8 cellular contexts compared by ENCODE assay signal in genomic region chr1:151443846-151444790, GRCh38. TPM values are rescaled to one million over a fixed set of nuclear protein-coding genes. Genes with fewer than 3 reads are reported as not detected.
DNase-seq lines count a peak whose midpoint lies in the region; ATAC-seq, FAIRE-seq and TF ChIP-seq lines count a peak whose summit lies in the region.

No MANE protein-coding gene starts in this region.

- TF ChIP-seq CTCF in A549 (IDR thresholded peaks at IDR 0.05) (peak; percentile 84), Peyer's patch (IDR thresholded peaks at IDR 0.05) (peak; percentile 45 to 91 (median 78)), fibroblast of lung (conservative IDR thresholded peaks at IDR 0.05 in 1 of 2, IDR thresholded peaks at IDR 0.05 in 1 of 2; ENCODE audit: low read depth in 1 of 2, low read length in 2 of 2) (peak; percentile 68 to 85), type B pancreatic cell (conservative IDR thresholded peaks at IDR 0.05) (peak; percentile 79)

- CTCF ChIA-PET in A549 (lab: Yijun Ruan, JAX): interaction anchor here (0.5 to 1.9 kb wide), 30 partner anchors 9 to 392 kb away, joined by 3 to 20 read pairs (median 3); partner anchors contain the start of genes CGN and TUFT1

- H3K27ac ChIP-seq in A549 (no peak overlapping the region), Peyer's patch (no peak overlapping the region), fibroblast of lung (ENCODE audit: insufficient read depth, low read length) (no peak overlapping the region), neuronal stem cell (replicated peaks; ENCODE audit: low read length) (no peak overlapping the region)

- 28% methylated on average over 4 of the region's 4 CpGs for WGBS in A549 (ENCODE audit: missing lambda C conversion rate)
- WGBS in neuronal stem cell (ENCODE audit: extremely low coverage in 2 of 2, insufficient read length in 2 of 2, insufficient replicate concordance in 1 of 2), 2 donors: no CpG with 5 or more reads among the region's 4 CpGs

- H3K4me2 ChIP-seq in A549 (peak overlapping the region; percentile 14; the same call in 1 of the 3 replicates), fibroblast of lung (ENCODE audit: extremely low read depth, insufficient read depth, low read length) (no peak overlapping the region), neuronal stem cell (ENCODE audit: insufficient read depth, low read length, poor library complexity, severe bottlenecking) (no peak overlapping the region)

- H4K20me1 ChIP-seq in fibroblast of lung (ENCODE audit: control insufficient read depth, extremely low read depth, insufficient read depth, low read length): no peaks in the 10 kb centered on the region

- no peak overlapping the region for H3K23ac ChIP-seq in neuronal stem cell (ENCODE audit: low read depth, low read length, poor library complexity)

- no peak overlapping the region for H2BK120ac ChIP-seq in neuronal stem cell (ENCODE audit: low read depth, low read length)

- no peak overlapping the region for H2BK5ac ChIP-seq in neuronal stem cell (ENCODE audit: low read length)

- H3K9me3 Mint-ChIP-seq in activated T-cell treated with anti-CD3 and anti-CD28 coated beads, Interleukin-2, amount 50 U/mL, for 4 hours: no peaks in the 10 kb centered on the region
- no peaks in the 10 kb centered on the region for H3K9me3 Mint-ChIP-seq in type B pancreatic cell

- DNase-seq in A549 (ENCODE audit: low read depth in 1 of 2, low spot score in 1 of 2): peak; percentile 82 to 96
- peak; percentile 78 to 82 for DNase-seq in Kasumi-1 (lab: John Stamatoyannopoulos, UW)
- peak in 2 of 3 donors; percentile 40 to 88 for DNase-seq in Peyer's patch
- peak; percentile 61 for DNase-seq in activated T-cell treated with anti-CD3 and anti-CD28 coated beads, Interleukin-2, amount 50 U/mL, for 4 hours
- DNase-seq in fibroblast of lung (ENCODE audit: low read depth in 2 of 2): peak; percentile 70 to 88
- peak; percentile 26 for DNase-seq in neuronal stem cell (ENCODE audit: low spot score)
- DNase-seq in type B pancreatic cell (ENCODE audit: extremely low spot score, unreplicated experiment): no peak

- peak; percentile 98 to 99 for ATAC-seq in A549
- peak; percentile 60 for ATAC-seq in GM18505 (IDR thresholded peaks at IDR 0.05; ENCODE audit: unreplicated experiment)
- ATAC-seq in activated T-cell treated with anti-CD3 and anti-CD28 coated beads, Interleukin-2, amount 50 U/mL, for 4 hours: peak; percentile 97 to 99

- H3K27me3 ChIP-seq in Peyer's patch (no peaks in the 10 kb centered on the region), fibroblast of lung (ENCODE audit: control insufficient read depth, insufficient read depth, low read length) (no peaks in the 10 kb centered on the region), neuronal stem cell (ENCODE audit: control insufficient read depth in 3 of 3, insufficient read depth in 3 of 3, low read depth in 1 of 3, low read length in 3 of 3) (no peaks in the 10 kb centered on the region)

- no peak overlapping the region for H2BK15ac ChIP-seq in neuronal stem cell (ENCODE audit: low read length)

- no peak overlapping the region for H4K8ac ChIP-seq in neuronal stem cell (ENCODE audit: low read depth, low read length)

- TF ChIP-seq RAD21 in A549 (conservative IDR thresholded peaks at IDR 0.05 in 1 of 2, IDR thresholded peaks at IDR 0.05 in 1 of 2): peak; percentile 80 to 84

- peak overlapping the region; percentile 42 for H3K27ac Mint-ChIP-seq in type B pancreatic cell

- FAIRE-seq in A549 (lab: Jason Lieb, UNC): peak; percentile 94

- H3K79me2 ChIP-seq in fibroblast of lung (ENCODE audit: control insufficient read depth, insufficient read depth, low read length): peaks cover 66% of the 10 kb centered on the region

- no peak overlapping the region for H2BK12ac ChIP-seq in neuronal stem cell (ENCODE audit: low read length)

- no peak overlapping the region for H2AK5ac ChIP-seq in neuronal stem cell (ENCODE audit: low read depth, low read length)

- H3K9ac ChIP-seq in fibroblast of lung (ENCODE audit: insufficient read depth, low read length) (no peak overlapping the region), neuronal stem cell (ENCODE audit: low read depth, low read length, poor library complexity) (no peak overlapping the region)

- peaks cover 2% of the 10 kb centered on the region for H3K79me1 ChIP-seq in neuronal stem cell (ENCODE audit: low read depth, low read length)

- TF ChIP-seq POLR2A in A549 (IDR thresholded peaks at IDR 0.05; ENCODE audit: low read length) (no peak), GM18505 (IDR thresholded peaks at IDR 0.05; ENCODE audit: borderline replicate concordance, extremely low read depth, insufficient read depth, insufficient read length) (no peak), Peyer's patch (IDR thresholded peaks at IDR 0.05) (no peak)

- TF ChIP-seq EP300 in A549 (IDR thresholded peaks at IDR 0.05): no peak

- peaks cover 13% of the 10 kb centered on the region for H3K36me3 Mint-ChIP-seq in activated T-cell treated with anti-CD3 and anti-CD28 coated beads, Interleukin-2, amount 50 U/mL, for 4 hours (ENCODE audit: insufficient read depth)
- peaks cover 23% of the 10 kb centered on the region for H3K36me3 Mint-ChIP-seq in type B pancreatic cell

- peaks cover 20% of the 10 kb centered on the region; the same call in 2 of the 3 replicates for H3K4me1 ChIP-seq in A549
- peaks cover 0 to 15% (median 2%) of the 10 kb centered on the region in 4 donors for H3K4me1 ChIP-seq in Peyer's patch
- H3K4me1 ChIP-seq in fibroblast of lung (ENCODE audit: control insufficient read depth, extremely low read depth, insufficient read depth, low read length): no peaks in the 10 kb centered on the region
- H3K4me1 ChIP-seq in neuronal stem cell (ENCODE audit: control insufficient read depth in 2 of 2, insufficient read depth in 1 of 2, low read depth in 1 of 2, low read length in 2 of 2): peaks cover 0 to 2% of the 10 kb centered on the region in 2 donors

- peaks cover 60% of the 10 kb centered on the region for H3K4me1 Mint-ChIP-seq in activated T-cell treated with anti-CD3 and anti-CD28 coated beads, Interleukin-2, amount 50 U/mL, for 4 hours (ENCODE audit: low read depth)
- peaks cover 21% of the 10 kb centered on the region for H3K4me1 Mint-ChIP-seq in type B pancreatic cell (ENCODE audit: unreplicated experiment)

- no peak overlapping the region for H4K91ac ChIP-seq in neuronal stem cell (ENCODE audit: low read depth, low read length, poor library complexity)

- no peak overlapping the region for H3K4me3 ChIP-seq in A549
- no peak overlapping the region for H3K4me3 ChIP-seq in Peyer's patch
- H3K4me3 ChIP-seq in fibroblast of lung (replicated peaks in 1 of 4; ENCODE audit: control extremely low read depth in 1 of 4, insufficient read depth in 1 of 4, low read depth in 3 of 4, low read length in 4 of 4): no peak overlapping the region
- no peak overlapping the region for H3K4me3 ChIP-seq in neuronal stem cell (ENCODE audit: low read length in 2 of 2)

- no peaks in the 10 kb centered on the region for H3K9me3 ChIP-seq in A549
- H3K9me3 ChIP-seq in Peyer's patch: no peaks in the 10 kb centered on the region
- no peaks in the 10 kb centered on the region for H3K9me3 ChIP-seq in fibroblast of lung (ENCODE audit: control insufficient read depth, insufficient read depth, low read depth, low read length)
- H3K9me3 ChIP-seq in neuronal stem cell (replicated peaks in 1 of 2; ENCODE audit: control insufficient read depth in 2 of 2, insufficient read depth in 1 of 2, low read depth in 1 of 2, low read length in 2 of 2): no peaks in the 10 kb centered on the region

- POLR2A ChIA-PET in A549 (lab: Yijun Ruan, JAX): interaction anchor here (0.8 to 1.7 kb wide), 4 partner anchors 15 to 190 kb away, joined by 3 to 6 read pairs (median 4); partner anchors contain the start of genes POGZ, PSMD4 and TUFT1

- no peaks in the 10 kb centered on the region for H3K27me3 Mint-ChIP-seq in activated T-cell treated with anti-CD3 and anti-CD28 coated beads, Interleukin-2, amount 50 U/mL, for 4 hours (ENCODE audit: low read depth)
- H3K27me3 Mint-ChIP-seq in type B pancreatic cell: no peaks in the 10 kb centered on the region

- H3K18ac ChIP-seq in neuronal stem cell (ENCODE audit: low read length): no peak overlapping the region

- no peak overlapping the region for H3K4ac ChIP-seq in neuronal stem cell (ENCODE audit: low read length)

- H3K4me3 Mint-ChIP-seq in activated T-cell treated with anti-CD3 and anti-CD28 coated beads, Interleukin-2, amount 50 U/mL, for 4 hours: no peak overlapping the region
- no peak overlapping the region for H3K4me3 Mint-ChIP-seq in type B pancreatic cell

- H3K36me3 ChIP-seq in Peyer's patch: peaks cover 0 to 9% (median 0%) of the 10 kb centered on the region in 3 donors
- peaks cover 3% of the 10 kb centered on the region for H3K36me3 ChIP-seq in fibroblast of lung (ENCODE audit: control insufficient read depth, insufficient read depth, low read length)
- peaks cover 3 to 57% of the 10 kb centered on the region in 2 donors for H3K36me3 ChIP-seq in neuronal stem cell (replicated peaks in 1 of 2; ENCODE audit: control insufficient read depth in 2 of 2, insufficient read depth in 2 of 2, low read length in 2 of 2)

- H2AFZ ChIP-seq in fibroblast of lung (ENCODE audit: low read length) (no peak overlapping the region), neuronal stem cell (ENCODE audit: low read length) (no peak overlapping the region)

- H3K14ac ChIP-seq in neuronal stem cell (ENCODE audit: low read length): no peak overlapping the region

RNA-seq across cellular contexts. Expression of gene POGZ, which starts 15.2 kb away (rescaled TPM):
- polyA plus RNA-seq in A549 (2011; rRNA removed): 44.1 and 64.0 TPM in 2 replicates
- 16.6 and 17.8 TPM in 2 replicates for polyA plus RNA-seq in A549 (2012; cell fraction: cytosol; rRNA removed)
- polyA plus RNA-seq in A549 (2012; cell fraction: nucleus; rRNA removed): 45.4 and 60.9 TPM in 2 replicates
- 20.8 to 22.0 TPM (median 21.9 TPM) in 3 replicates for polyA plus RNA-seq in A549 (2017; fragmentation: RNase III; extraction: RNeasy Plus Mini Kit Qiagen cat#74134 plus additional on column Dnase treatment)
- polyA minus RNA-seq in A549 (2011; rRNA and poly(A)+ RNA removed): 112 and 141 TPM in 2 replicates
- total RNA-seq in Peyer's patch: 10 to 100 TPM; 49.5 to 91.3 (median 52.6) TPM
- total RNA-seq in activated T-cell treated with anti-CD3 and anti-CD28 coated beads, Interleukin-2, amount 50 U/mL, for 4 hours: 10 to 100 TPM; 48.8 to 51.2 (median 49.5) TPM
- total RNA-seq in fibroblast of lung: 12.3 and 21.6 TPM in 2 replicates
- polyA plus RNA-seq in fibroblast of lung: 24.7 and 27.6 TPM in 2 replicates
- polyA plus RNA-seq in fibroblast of lung (2012): 13.9 and 19.3 TPM in 2 replicates
- 45.5 and 64.6 TPM in 2 replicates for polyA minus RNA-seq in fibroblast of lung (ENCODE audit: low replicate concordance)
- polyA plus RNA-seq in neuronal stem cell (2013, experiment 1 of 2): 60.9 TPM
- polyA plus RNA-seq in neuronal stem cell (2013, experiment 2 of 2): 63.8 TPM
- 73.1 and 126 TPM in 2 replicates for total RNA-seq in type B pancreatic cell (ENCODE audit: low replicate concordance)

RNA-seq across cellular contexts. Expression of gene PSMB4, which starts 44.7 kb away (rescaled TPM):
- polyA plus RNA-seq in A549 (2011; rRNA removed): 405 and 431 TPM in 2 replicates
- polyA plus RNA-seq in A549 (2012; cell fraction: cytosol; rRNA removed): 699 and 707 TPM in 2 replicates
- 555 and 703 TPM in 2 replicates for polyA plus RNA-seq in A549 (2012; cell fraction: nucleus; rRNA removed)
- polyA plus RNA-seq in A549 (2017; fragmentation: RNase III; extraction: RNeasy Plus Mini Kit Qiagen cat#74134 plus additional on column Dnase treatment): 366 to 384 TPM (median 383 TPM) in 3 replicates
- 369 and 423 TPM in 2 replicates for polyA minus RNA-seq in A549 (2011; rRNA and poly(A)+ RNA removed)
- 100 to 1,000 TPM; 119 to 223 (median 167) TPM for total RNA-seq in Peyer's patch
- total RNA-seq in activated T-cell treated with anti-CD3 and anti-CD28 coated beads, Interleukin-2, amount 50 U/mL, for 4 hours: 100 to 1,000 TPM; 641 to 690 (median 678) TPM
- 335 and 339 TPM in 2 replicates for total RNA-seq in fibroblast of lung
- polyA plus RNA-seq in fibroblast of lung: 370 and 426 TPM in 2 replicates
- polyA plus RNA-seq in fibroblast of lung (2012): 333 and 407 TPM in 2 replicates
- 644 and 656 TPM in 2 replicates for polyA minus RNA-seq in fibroblast of lung (ENCODE audit: low replicate concordance)
- 341 TPM for polyA plus RNA-seq in neuronal stem cell (2013, experiment 1 of 2)
- polyA plus RNA-seq in neuronal stem cell (2013, experiment 2 of 2): 334 TPM
- 241 and 243 TPM in 2 replicates for total RNA-seq in type B pancreatic cell (ENCODE audit: low replicate concordance)
